Comparison of ENCODE assay signal across 13 cellular contexts in genomic region chr16:8955828-8956227, GRCh38. TPM values are rescaled to one million over a fixed set of nuclear protein-coding genes. Genes with fewer than 3 reads are reported as not detected.
DNase-seq lines count a peak whose midpoint lies in the region; ATAC-seq and TF ChIP-seq lines count a peak whose summit lies in the region.
"Had no signal": no experiment of that assay in that cellular context is flagged by ENCODE, and none has a peak within 500 bp of the region (broad histone marks: within the 10 kb centered on the region; RNA-seq: fewer than 3 reads in every experiment).

No MANE protein-coding gene starts in this region.

- H3K27me3 Mint-ChIP-seq in type B pancreatic cell: no peaks in the 10 kb centered on the region

- H4K8ac ChIP-seq in mesenchymal stem cell (ENCODE audit: low read length): no peak overlapping the region

- H2AFZ ChIP-seq in SU-DHL-6 (ENCODE audit: low read depth, low read length, severe bottlenecking): no peak overlapping the region
- H2AFZ ChIP-seq in mesenchymal stem cell (ENCODE audit: low read depth, low read length): no peak overlapping the region

- H3K36me3 ChIP-seq in left ventricle myocardium inferior (no peaks in the 10 kb centered on the region), right atrium auricular region (no peaks in the 10 kb centered on the region), SU-DHL-6 (ENCODE audit: low read length) (no peaks in the 10 kb centered on the region), mesenchymal stem cell (ENCODE audit: control insufficient read depth in 1 of 2, insufficient read depth in 2 of 2, low read depth in 1 of 2, low read length in 2 of 2) (no peaks in the 10 kb centered on the region)
- H3K36me3 ChIP-seq: esophagus muscularis mucosa had no signal

- H3K4ac ChIP-seq in mesenchymal stem cell (ENCODE audit: low read depth in 1 of 2, low read length in 2 of 2): no peak overlapping the region

- DNase-seq in left ventricle myocardium inferior (no peak), right atrium auricular region (ENCODE audit: low spot score) (no peak), mesenchymal stem cell (peak; percentile 35), type B pancreatic cell (ENCODE audit: extremely low spot score, unreplicated experiment) (no peak), mucosa of gallbladder (ENCODE audit: low spot score) (no peak)
- DNase-seq: activated naive CD4-positive, alpha-beta T cell treated with anti-CD3 and anti-CD28 coated beads, Interleukin-2, amount 50 U/mL, for 16 hours; hypothalamus; NCI-H2227 treated with DMSO at 0.1 percent for 48 hours; occipital lobe had no signal

- no peaks in the 10 kb centered on the region for H3K9me3 ChIP-seq in left ventricle myocardium inferior (replicated peaks)
- H3K9me3 ChIP-seq in right atrium auricular region: no peaks in the 10 kb centered on the region
- H3K9me3 ChIP-seq in SU-DHL-6 (ENCODE audit: insufficient read depth, low read length): no peaks in the 10 kb centered on the region
- H3K9me3 ChIP-seq in mesenchymal stem cell (ENCODE audit: control insufficient read depth, low read length): no peaks in the 10 kb centered on the region
- H3K9me3 ChIP-seq: esophagus muscularis mucosa had no signal

- H4K91ac ChIP-seq in mesenchymal stem cell (ENCODE audit: low read length): no peak overlapping the region

- no peak overlapping the region for H3K9ac ChIP-seq in SU-DHL-6 (ENCODE audit: low read length)
- H3K9ac ChIP-seq in mesenchymal stem cell (ENCODE audit: low read length): no peak overlapping the region

- peak overlapping the region in 1 of 2 experiments; percentile 9 for H3K23ac ChIP-seq in mesenchymal stem cell (ENCODE audit: low read length in 2 of 2)

- peaks cover 16% of the 10 kb centered on the region; the same call in 1 of the 2 replicates for H4K20me1 ChIP-seq in SU-DHL-6 (ENCODE audit: low read depth, low read length)

- no peaks in the 10 kb centered on the region for H3K79me1 ChIP-seq in mesenchymal stem cell (replicated peaks; ENCODE audit: low read length, poor library complexity, severe bottlenecking)

- H3K79me2 ChIP-seq in SU-DHL-6 (ENCODE audit: insufficient read depth, low read length): peaks cover 94% of the 10 kb centered on the region

- peaks cover 3% of the 10 kb centered on the region for H3K36me3 Mint-ChIP-seq in type B pancreatic cell

- no peak overlapping the region for H2BK5ac ChIP-seq in mesenchymal stem cell (ENCODE audit: low read depth, low read length, poor library complexity, severe bottlenecking)

- peaks cover 68% of the 10 kb centered on the region for H3K4me1 Mint-ChIP-seq in type B pancreatic cell (ENCODE audit: unreplicated experiment)

- H2BK15ac ChIP-seq in mesenchymal stem cell (ENCODE audit: low read depth, poor library complexity, severe bottlenecking): no peak overlapping the region

- H3K4me3 ChIP-seq in left ventricle myocardium inferior (no peak overlapping the region), right atrium auricular region (no peak overlapping the region), SU-DHL-6 (ENCODE audit: insufficient read depth, low read length, poor library complexity, severe bottlenecking) (no peak overlapping the region), mesenchymal stem cell (ENCODE audit: insufficient read depth in 1 of 2, low read depth in 1 of 2, low read length in 2 of 2) (no peak overlapping the region)
- H3K4me3 ChIP-seq: esophagus muscularis mucosa had no signal

- intact Hi-C loops in left ventricle myocardium inferior (cut with micrococcal nuclease): loop anchor here (10.0 kb wide), 1 partner anchor 139 kb away; the partner anchor contains the start of gene HAPSTR1

- H3K27ac Mint-ChIP-seq in type B pancreatic cell: peak overlapping the region; percentile 52

- no peak overlapping the region for H3K18ac ChIP-seq in mesenchymal stem cell (ENCODE audit: low read depth in 1 of 2, low read length in 2 of 2)

- WGBS in mesenchymal stem cell: 63% methylated on average over 2 of the region's 2 CpGs

- no peaks in the 10 kb centered on the region for H3K9me2 ChIP-seq in SU-DHL-6 (replicated peaks; ENCODE audit: insufficient read depth, low read length)

- no peak overlapping the region for H3K4me3 Mint-ChIP-seq in type B pancreatic cell

- no peaks in the 10 kb centered on the region for H3K9me3 Mint-ChIP-seq in type B pancreatic cell

- no peak overlapping the region for H2BK12ac ChIP-seq in mesenchymal stem cell (ENCODE audit: low read length in 2 of 2)

- H2AK5ac ChIP-seq in mesenchymal stem cell (ENCODE audit: low read length, severe bottlenecking): no peak overlapping the region

- H3K4me1 ChIP-seq in left ventricle myocardium inferior: peaks cover 94% of the 10 kb centered on the region
- peaks cover 0 to 89% of the 10 kb centered on the region in 2 donors for H3K4me1 ChIP-seq in right atrium auricular region
- peaks cover 40% of the 10 kb centered on the region for H3K4me1 ChIP-seq in mesenchymal stem cell (ENCODE audit: control insufficient read depth, insufficient read depth, low read depth, low read length)

- peaks cover 56% of the 10 kb centered on the region for H3F3A ChIP-seq in SU-DHL-6 (ENCODE audit: insufficient read depth)

- H2BK120ac ChIP-seq in mesenchymal stem cell (ENCODE audit: low read depth, low read length): no peak overlapping the region

- no peak for ATAC-seq in HG03095 (IDR thresholded peaks at IDR 0.05; ENCODE audit: unreplicated experiment)
- no peak for ATAC-seq in GM18873 (IDR thresholded peaks at IDR 0.05; ENCODE audit: low FRiP score, unreplicated experiment)

- H3K14ac ChIP-seq in mesenchymal stem cell (ENCODE audit: low read length in 2 of 2): no peak overlapping the region

- TF ChIP-seq CTCF in left ventricle myocardium inferior (IDR thresholded peaks at IDR 0.05; ENCODE audit: borderline replicate concordance) (no peak), right atrium auricular region (IDR thresholded peaks at IDR 0.05) (no peak), SU-DHL-6 (IDR thresholded peaks at IDR 0.05; ENCODE audit: insufficient read depth, low read length, poor library complexity, severe bottlenecking) (no peak), type B pancreatic cell (conservative IDR thresholded peaks at IDR 0.05) (no peak)

- H3K4me2 ChIP-seq in SU-DHL-6 (ENCODE audit: low read depth, low read length, poor library complexity, severe bottlenecking) (peak overlapping the region; percentile 74), mesenchymal stem cell (ENCODE audit: low read length, poor library complexity, severe bottlenecking) (no peak overlapping the region)

- peak overlapping the region; percentile 2 for H3K27ac ChIP-seq in left ventricle myocardium inferior (replicated peaks)
- peak overlapping the region in 1 of 2 donors; percentile 30 for H3K27ac ChIP-seq in right atrium auricular region
- H3K27ac ChIP-seq in SU-DHL-6 (ENCODE audit: low read depth, low read length): peak overlapping the region; percentile 90
- H3K27ac ChIP-seq in mesenchymal stem cell (ENCODE audit: low read length, poor library complexity, severe bottlenecking): no peak overlapping the region

- H3K27me3 ChIP-seq in left ventricle myocardium inferior (ENCODE audit: low read depth): no peaks in the 10 kb centered on the region
- H3K27me3 ChIP-seq in right atrium auricular region: no peaks in the 10 kb centered on the region
- no peaks in the 10 kb centered on the region for H3K27me3 ChIP-seq in SU-DHL-6 (ENCODE audit: low read length)
- no peaks in the 10 kb centered on the region for H3K27me3 ChIP-seq in mesenchymal stem cell (ENCODE audit: control insufficient read depth in 1 of 2, insufficient read depth in 1 of 2, low read length in 2 of 2)
- H3K27me3 ChIP-seq: esophagus muscularis mucosa had no signal

RNA-seq across cellular contexts. Expression of gene USP7, which starts 7.9 kb away (rescaled TPM):
- total RNA-seq in left ventricle myocardium inferior (54.7 TPM), right atrium auricular region (10 to 100 TPM; 42.2 to 57.4 TPM), type B pancreatic cell (ENCODE audit: low replicate concordance) (106 and 118 TPM in 2 replicates), mucosa of gallbladder (108 TPM)
- polyA plus RNA-seq in mesenchymal stem cell (2013, experiment 1 of 2): 42.3 TPM
- 42.5 TPM for polyA plus RNA-seq in mesenchymal stem cell (2013, experiment 2 of 2)
